In the genomic region with DNA sequence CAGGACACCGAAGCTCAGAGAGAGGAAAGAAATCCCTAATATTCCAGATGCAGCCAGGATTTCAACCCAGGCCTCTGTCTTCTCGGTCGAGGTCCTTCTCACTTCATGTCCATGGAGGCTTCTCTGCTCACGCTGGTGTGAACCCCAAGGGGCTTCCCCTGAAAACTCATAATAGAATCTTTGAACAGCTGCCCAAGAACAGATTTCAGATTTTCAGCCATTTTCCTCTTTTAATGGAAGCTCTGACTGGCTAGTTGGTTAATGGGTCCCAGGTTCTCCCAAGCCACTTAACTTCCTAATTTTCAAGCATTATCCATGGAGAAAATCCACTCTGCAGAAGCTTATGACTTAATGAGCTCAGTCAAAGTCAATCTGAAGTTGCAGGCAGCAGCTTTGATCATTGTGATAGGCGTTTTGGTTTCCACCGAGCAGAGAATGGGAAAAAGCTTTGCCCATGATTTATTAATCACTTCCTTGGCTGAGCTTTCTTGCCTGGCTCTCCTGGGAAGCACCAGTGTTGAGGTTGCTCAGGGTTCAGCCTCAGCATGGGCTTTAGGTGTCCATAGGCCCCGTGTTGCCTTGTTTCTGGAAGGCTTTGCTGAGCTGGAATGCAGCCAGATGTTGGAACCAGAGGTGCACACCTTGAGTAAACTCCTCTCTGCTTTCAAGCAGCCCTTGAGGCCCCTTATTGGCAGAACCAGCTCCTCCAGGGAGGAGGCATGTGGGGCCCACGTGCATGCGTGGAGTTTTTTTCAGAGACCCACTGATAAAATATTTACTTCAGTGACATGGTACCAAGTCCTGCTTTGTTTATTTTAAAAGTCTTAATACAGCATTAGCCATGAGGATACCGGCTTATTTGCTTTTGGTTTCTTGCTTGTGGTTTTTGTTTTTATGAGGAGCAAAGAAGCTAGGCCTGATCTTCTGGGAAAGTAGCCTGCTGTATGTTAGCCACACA, we compare ENCODE assay signal across 17 cellular contexts. TPM values are rescaled to one million over a fixed set of nuclear protein-coding genes. Genes with fewer than 3 reads are reported as not detected.
DNase-seq lines count a peak whose midpoint lies in the region; ATAC-seq and TF ChIP-seq lines count a peak whose summit lies in the region.
"Had no signal": no experiment of that assay in that cellular context is flagged by ENCODE, and none has a peak within 500 bp of the region (broad histone marks: within the 10 kb centered on the region; RNA-seq: fewer than 3 reads in every experiment).

No MANE protein-coding gene starts in this region.

- POLR2A ChIA-PET in IMR-90 (lab: Charles Lee; ENCODE audit: unreplicated experiment): interaction anchor here (0.5 to 0.9 kb wide), 2 partner anchors 10 to 15 kb away, joined by 3 read pairs; no protein-coding TSS in a partner anchor
- POLR2A ChIA-PET in A673 (lab: Charles Lee; ENCODE audit: low non-redundant PET): interaction anchor here (0.6 kb wide), 1 partner anchor 24 kb away, joined by 3 read pairs; no protein-coding TSS in a partner anchor

- TF ChIP-seq POLR2A in IMR-90 (IDR thresholded peaks at IDR 0.05; ENCODE audit: low read depth, low read length): no peak

- no peak overlapping the region for H4K91ac ChIP-seq in IMR-90 (ENCODE audit: insufficient read depth, low read depth, low read length)

- H3K27me3 Mint-ChIP-seq in brain (no peaks in the 10 kb centered on the region), nephron (ENCODE audit: low read depth) (no peaks in the 10 kb centered on the region), Calu3 (ENCODE audit: unreplicated experiment) (no peaks in the 10 kb centered on the region), chondrocyte (ENCODE audit: low read depth) (no peaks in the 10 kb centered on the region)

- H3K27ac ChIP-seq in IMR-90 (ENCODE audit: insufficient read depth, low read length): no peak overlapping the region
- no peak overlapping the region for H3K27ac ChIP-seq in A673 (ENCODE audit: low read depth, low read length, poor library complexity, severe bottlenecking)
- H3K27ac ChIP-seq: foreskin keratinocyte had no signal

- no peak for TF ChIP-seq RAD21 in IMR-90 (IDR thresholded peaks at IDR 0.05; ENCODE audit: low read length)

- peaks cover 49% of the 10 kb centered on the region for H3K36me3 Mint-ChIP-seq in brain
- peaks cover 31% of the 10 kb centered on the region for H3K36me3 Mint-ChIP-seq in nephron (ENCODE audit: low read depth)
- H3K36me3 Mint-ChIP-seq in Calu3 (ENCODE audit: insufficient read depth, unreplicated experiment): peaks cover 3% of the 10 kb centered on the region
- H3K36me3 Mint-ChIP-seq in chondrocyte (ENCODE audit: low read depth): peaks cover 3% of the 10 kb centered on the region
- H3K36me3 Mint-ChIP-seq: stimulated activated effector memory CD8-positive, alpha-beta T cell treated with anti-CD3 and anti-CD28 coated beads, Interleukin-12 subunit alpha, Interleukin-12 subunit beta, amount 100 ng/mL, for 72 hours had no signal

- H2AFZ ChIP-seq in IMR-90 (replicated peaks; ENCODE audit: low read length, poor library complexity): peak overlapping the region; percentile 24

- TF ChIP-seq CTCF in IMR-90 (conservative IDR thresholded peaks at IDR 0.05; ENCODE audit: low read depth, low read length) (no peak), brain (conservative IDR thresholded peaks at IDR 0.05) (no peak), nephron (IDR thresholded peaks at IDR 0.05; ENCODE audit: unreplicated experiment in 3 of 3) (no peak), Calu3 (IDR thresholded peaks at IDR 0.05; ENCODE audit: unreplicated experiment) (no peak), A673 (conservative IDR thresholded peaks at IDR 0.05; ENCODE audit: low read depth, low read length) (no peak), chondrocyte (IDR thresholded peaks at IDR 0.05) (no peak)

- no peak overlapping the region; the same call in 1 of the 2 replicates for H3K4ac ChIP-seq in IMR-90 (ENCODE audit: low read depth, low read length)

- H2AK5ac ChIP-seq in IMR-90 (ENCODE audit: low read depth, low read length): no peak overlapping the region

- H3K4me1 Mint-ChIP-seq in brain (peaks cover 29% of the 10 kb centered on the region), nephron (peaks cover 50% of the 10 kb centered on the region), Calu3 (ENCODE audit: low read depth, unreplicated experiment) (no peaks in the 10 kb centered on the region), chondrocyte (ENCODE audit: low read depth) (peaks cover 1% of the 10 kb centered on the region)
- H3K4me1 Mint-ChIP-seq: CD14-positive monocyte; immature natural killer cell; stimulated activated effector memory CD8-positive, alpha-beta T cell treated with anti-CD3 and anti-CD28 coated beads, Interleukin-12 subunit alpha, Interleukin-12 subunit beta, amount 100 ng/mL, for 72 hours had no signal

- H2BK120ac ChIP-seq in IMR-90 (ENCODE audit: low read depth, low read length): no peak overlapping the region

- H3K4me1 ChIP-seq in IMR-90 (ENCODE audit: control insufficient read depth, insufficient read depth, low read length): peaks cover 2% of the 10 kb centered on the region; the same call in 1 of the 2 replicates
- H3K4me1 ChIP-seq in A673 (ENCODE audit: insufficient read depth, low read length, poor library complexity, severe bottlenecking): peaks cover 5% of the 10 kb centered on the region
- H3K4me1 ChIP-seq: foreskin keratinocyte had no signal

- ATAC-seq in IMR-90 (ENCODE audit: low read depth): peak; percentile 63
- ATAC-seq: activated CD8-positive, alpha-beta T cell treated with anti-CD3 and anti-CD28 coated beads, Interleukin-2, amount 10 ng/mL, durations not matched to agents 7 days and 5 days; foreskin keratinocyte; stimulated activated effector memory CD8-positive, alpha-beta T cell treated with anti-CD3 and anti-CD28 coated beads, Interleukin-12 subunit alpha, Interleukin-12 subunit beta, amount 100 ng/mL, for 72 hours had no signal

- dilution Hi-C loops in IMR-90 (cut with HindIII; ENCODE audit: low sequenced_read_pairs, unreplicated experiment): no loop called here

- H2BK20ac ChIP-seq in IMR-90 (ENCODE audit: low read depth, low read length): no peak overlapping the region

- H3K9me3 Mint-ChIP-seq in brain (peaks cover 12 to 38% (median 21%) of the 10 kb centered on the region in 5 experiments), nephron (peaks cover 20% of the 10 kb centered on the region), Calu3 (ENCODE audit: low read depth, unreplicated experiment) (peaks cover 3% of the 10 kb centered on the region), chondrocyte (ENCODE audit: low read depth) (peaks cover 8% of the 10 kb centered on the region)
- H3K9me3 Mint-ChIP-seq: stimulated activated effector memory CD8-positive, alpha-beta T cell treated with anti-CD3 and anti-CD28 coated beads, Interleukin-12 subunit alpha, Interleukin-12 subunit beta, amount 100 ng/mL, for 72 hours had no signal

- H3K36me3 ChIP-seq in IMR-90 (ENCODE audit: control insufficient read depth, insufficient read depth, low read length) (no peaks in the 10 kb centered on the region), A673 (ENCODE audit: insufficient read depth, low read length, poor library complexity, severe bottlenecking) (no peaks in the 10 kb centered on the region)

- H3K27me3 ChIP-seq in IMR-90 (ENCODE audit: control insufficient read depth, insufficient read depth, low read length): no peaks in the 10 kb centered on the region
- H3K27me3 ChIP-seq in A673 (replicated peaks; ENCODE audit: insufficient read depth, low read depth, low read length, poor library complexity): no peaks in the 10 kb centered on the region
- H3K27me3 ChIP-seq: foreskin keratinocyte had no signal

- in situ Hi-C loops in IMR-90 (cut with MboI; ENCODE audit: low sequenced_read_pairs): no loop called here

- DNase-seq in EH (ENCODE audit: low read depth): peak; percentile 52
- peak; percentile 27 for DNase-seq in IMR-90
- no peak for DNase-seq in Calu3
- no peak for DNase-seq in DMS114 treated with DMSO at 0.1 percent for 48 hours (lab: John Stamatoyannopoulos, UW; ENCODE audit: unreplicated experiment)
- no peak for DNase-seq in A673 (ENCODE audit: low spot score)
- DNase-seq in chondrocyte (ENCODE audit: low spot score): no peak
- DNase-seq: activated CD8-positive, alpha-beta T cell treated with anti-CD3 and anti-CD28 coated beads, Interleukin-2, amount 10 ng/mL, durations not matched to agents 7 days and 5 days; activated effector memory CD4-positive, alpha-beta T cell treated with anti-CD3 and anti-CD28 coated beads, Interleukin-2, amount 50 U/mL, for 16 hours; effector memory CD4-positive, alpha-beta T cell; foreskin keratinocyte; immature natural killer cell; NCI-H1092 treated with DMSO at 0.1 percent for 48 hours; stimulated activated CD4-positive, alpha-beta T cell treated with anti-CD3 and anti-CD28 coated beads, Interleukin-4, amount 100 ng/mL, for 24 hours had no signal

- BruUV-seq in IMR-90 (replicated peaks; lab: Mats Ljungman, UMichigan): no TSS peak
- no TSS peak for BruUV-seq in Calu3 (replicated peaks; lab: Mats Ljungman, UMichigan)
- BruUV-seq in A673 (replicated peaks; lab: Mats Ljungman, UMichigan): no TSS peak

- H2AK9ac ChIP-seq in IMR-90 (replicated peaks; ENCODE audit: low read depth, low read length, poor library complexity): peak overlapping the region; percentile 25

- no peak overlapping the region for H4K8ac ChIP-seq in IMR-90 (ENCODE audit: low read depth in 2 of 2, low read length in 2 of 2)

- intact Hi-C loops in IMR-90 (cut with micrococcal nuclease) (no loop called here), Calu3 (cut with micrococcal nuclease; ENCODE audit: unreplicated experiment) (no loop called here), A673 (cut with micrococcal nuclease; ENCODE audit: unreplicated experiment) (no loop called here)

- H3K23ac ChIP-seq in IMR-90 (ENCODE audit: low read depth, low read length): no peak overlapping the region

- no peak overlapping the region for H3K56ac ChIP-seq in IMR-90 (ENCODE audit: extremely low read depth, insufficient read depth, low read length)

- H2BK5ac ChIP-seq in IMR-90 (ENCODE audit: low read depth, low read length, poor library complexity, severe bottlenecking): no peak overlapping the region

- H3K18ac ChIP-seq in IMR-90 (ENCODE audit: low read depth, low read length): no peak overlapping the region

- H3K9me3 ChIP-seq in IMR-90 (ENCODE audit: control insufficient read depth, insufficient read depth, low read length): no peaks in the 10 kb centered on the region
- H3K9me3 ChIP-seq in A673 (ENCODE audit: low read depth, low read length, poor library complexity, severe bottlenecking): no peaks in the 10 kb centered on the region

- H3K27ac Mint-ChIP-seq in brain: peak overlapping the region in 4 of 5 experiments; percentile 18 to 89 (median 47)
- H3K27ac Mint-ChIP-seq in nephron: peak overlapping the region in 2 of 3 experiments; percentile 4 to 61
- no peak overlapping the region for H3K27ac Mint-ChIP-seq in Calu3 (ENCODE audit: unreplicated experiment)
- H3K27ac Mint-ChIP-seq in chondrocyte (ENCODE audit: unreplicated experiment): no peak overlapping the region
- H3K27ac Mint-ChIP-seq: activated CD8-positive, alpha-beta T cell treated with anti-CD3 and anti-CD28 coated beads, Interleukin-2, amount 10 ng/mL, durations not matched to agents 7 days and 5 days; immature natural killer cell; stimulated activated effector memory CD8-positive, alpha-beta T cell treated with anti-CD3 and anti-CD28 coated beads, Interleukin-12 subunit alpha, Interleukin-12 subunit beta, amount 100 ng/mL, for 72 hours had no signal

- no peak overlapping the region for H2BK15ac ChIP-seq in IMR-90 (ENCODE audit: low read depth, low read length)

- H3K9ac ChIP-seq in IMR-90 (ENCODE audit: low read depth, low read length): no peak overlapping the region

- H3K9me1 ChIP-seq in IMR-90 (ENCODE audit: insufficient read depth, low read length): peaks cover 8% of the 10 kb centered on the region; the same call in 1 of the 2 replicates

- no peak overlapping the region for H4K5ac ChIP-seq in IMR-90 (ENCODE audit: low read depth, low read length)

- H3K4me3 ChIP-seq in IMR-90 (ENCODE audit: insufficient read depth, low read depth, low read length): no peak overlapping the region
- H3K4me3 ChIP-seq in A673 (ENCODE audit: low read depth, low read length, poor library complexity, severe bottlenecking): no peak overlapping the region

- peaks cover 8 to 18% of the 10 kb centered on the region in 2 experiments; a peak in 3 of 4 replicates for H3K79me1 ChIP-seq in IMR-90 (ENCODE audit: low read depth in 1 of 2, low read length in 2 of 2)

- H3K4me2 ChIP-seq in IMR-90 (ENCODE audit: low read depth, low read length): no peak overlapping the region

- 0 out of 2 replicates have a peak overlapping the region, but pooled peaks have one; percentile 33 for H3K14ac ChIP-seq in IMR-90 (replicated peaks; ENCODE audit: low read depth, low read length)

- peaks cover 3% of the 10 kb centered on the region; the same call in 1 of the 2 replicates for H4K20me1 ChIP-seq in IMR-90 (ENCODE audit: insufficient read depth, low read length)

- H3K4me3 Mint-ChIP-seq in brain (peak overlapping the region in 1 of 5 experiments; percentile 18), nephron (no peak overlapping the region), Calu3 (ENCODE audit: low read depth, unreplicated experiment) (no peak overlapping the region), chondrocyte (ENCODE audit: unreplicated experiment) (no peak overlapping the region)
- H3K4me3 Mint-ChIP-seq: activated CD8-positive, alpha-beta T cell treated with anti-CD3 and anti-CD28 coated beads, Interleukin-2, amount 10 ng/mL, durations not matched to agents 7 days and 5 days; CD14-positive monocyte; immature natural killer cell; stimulated activated effector memory CD8-positive, alpha-beta T cell treated with anti-CD3 and anti-CD28 coated beads, Interleukin-12 subunit alpha, Interleukin-12 subunit beta, amount 100 ng/mL, for 72 hours had no signal

- CTCF ChIA-PET in IMR-90 (lab: Yijun Ruan, JAX): interaction anchor here (1.1 kb wide), 1 partner anchor 11 kb away, joined by 3 read pairs; no protein-coding TSS in a partner anchor
- CTCF ChIA-PET in Calu3 (lab: Charles Lee): interaction anchor here (0.8 kb wide), 1 partner anchor 62 kb away, joined by 3 read pairs; no protein-coding TSS in a partner anchor
- CTCF ChIA-PET in A673 (lab: Charles Lee): no interaction called here

- 80% methylated on average over 1 of the region's 10 CpGs; no CpG with 5 or more reads in 1 of the 2 experiments for WGBS in IMR-90 (ENCODE audit: extremely low coverage in 2 of 2, insufficient read length in 1 of 2), 2 experiments

RNA-seq across cellular contexts. Expression of gene LDLRAD3, which starts 25.5 kb away (rescaled TPM):
- total RNA-seq in IMR-90 (2012; rRNA removed) (2.7 and 3.6 TPM in 2 replicates), Calu3 (2022) (10.9 and 16.2 TPM in 2 replicates), A673 (2021) (13.1 and 18.0 TPM in 2 replicates), chondrocyte (7.4 to 14.8 TPM (median 8.6 TPM) in 3 replicates)
- polyA plus RNA-seq in IMR-90 (2012; rRNA removed) (6.4 and 7.7 TPM in 2 replicates), brain (ENCODE audit: insufficient read depth, low read depth, low replicate concordance) (28.5 TPM)
- 5.2 and 7.5 TPM in 2 replicates for polyA plus RNA-seq in IMR-90 (2012; cell fraction: cytosol; rRNA removed)
- 4.9 and 6.9 TPM in 2 replicates for polyA plus RNA-seq in IMR-90 (2012; cell fraction: nucleus; rRNA removed; ENCODE audit: low replicate concordance)

Comparison
In these comparisons a context has a peak if more than half of its experiments do, and no peak if none do; other contexts are left out.
1. DNase-seq: peak in EH (single experiment) and IMR-90 (single experiment); none in Calu3 (single experiment), DMS114 treated with DMSO at 0.1 percent for 48 hours (single experiment), A673 (single experiment) and chondrocyte (single experiment).
2. H3K27ac Mint-ChIP-seq: peak in brain (4 of 5) and nephron (2 of 3); none in Calu3 (single experiment) and chondrocyte (single experiment).